Comparison of ENCODE assay signal across 8 cellular contexts in genomic region chr17:49779730-49780220, GRCh38. TPM values are rescaled to one million over a fixed set of nuclear protein-coding genes. Genes with fewer than 3 reads are reported as not detected.
DNase-seq lines count a peak whose midpoint lies in the region; ATAC-seq, FAIRE-seq and TF ChIP-seq lines count a peak whose summit lies in the region.

No MANE protein-coding gene starts in this region.

- H4K20me1 ChIP-seq in astrocyte (ENCODE audit: insufficient read depth, low read length): no peaks in the 10 kb centered on the region

- no peaks in the 10 kb centered on the region for H3K27me3 Mint-ChIP-seq in astrocyte (ENCODE audit: low read depth, unreplicated experiment)

- no peak overlapping the region for H2AFZ ChIP-seq in astrocyte (ENCODE audit: low read depth, low read length)

- H3K4me1 ChIP-seq in astrocyte (ENCODE audit: insufficient read depth, low read length): peaks cover 7% of the 10 kb centered on the region
- H3K4me1 ChIP-seq in suprapubic skin: peaks cover 40% of the 10 kb centered on the region

- peak; percentile 76 to 81 for DNase-seq in AML-193 (lab: John Stamatoyannopoulos, UW)
- DNase-seq in GM10266 (ENCODE audit: extremely low spot score): peak; percentile 34
- DNase-seq in NCI-H460 (ENCODE audit: extremely low read depth, low read depth): peak; percentile 41
- peak; percentile 98 for DNase-seq in astrocyte (ENCODE audit: low read depth)
- DNase-seq in kidney epithelial cell (ENCODE audit: low read depth): peak; percentile 18
- no peak for DNase-seq in suprapubic skin (ENCODE audit: low spot score in 2 of 2)
- no peak for DNase-seq in cortex of kidney (lab: John Stamatoyannopoulos, UW)

- H3K36me3 ChIP-seq in astrocyte (ENCODE audit: insufficient read depth, low read length) (no peaks in the 10 kb centered on the region), kidney epithelial cell (ENCODE audit: control insufficient read depth, insufficient read depth, low read length) (no peaks in the 10 kb centered on the region), suprapubic skin (no peaks in the 10 kb centered on the region)

- ATAC-seq in GM18511 (IDR thresholded peaks at IDR 0.05; ENCODE audit: unreplicated experiment): no peak

- TF ChIP-seq POLR2A in suprapubic skin (IDR thresholded peaks at IDR 0.05): no peak

- no peaks in the 10 kb centered on the region for H3K36me3 Mint-ChIP-seq in astrocyte (ENCODE audit: low read depth, unreplicated experiment)

- no peak overlapping the region for H3K9ac ChIP-seq in astrocyte (ENCODE audit: low read length)

- no peak for TF ChIP-seq EP300 in suprapubic skin (IDR thresholded peaks at IDR 0.05)

- H3K79me2 ChIP-seq in astrocyte (ENCODE audit: insufficient read depth, low read length): no peaks in the 10 kb centered on the region

- H3K27ac ChIP-seq in astrocyte (ENCODE audit: low read depth, low read length) (no peak overlapping the region), suprapubic skin (no peak overlapping the region)

- H3K4me2 ChIP-seq in astrocyte (ENCODE audit: low read length): peak overlapping the region; percentile 27

- peak; percentile 61 for TF ChIP-seq CTCF in GM10266 (IDR thresholded peaks at IDR 0.05; ENCODE audit: control insufficient read depth, insufficient read depth, low read depth, missing control alignments)
- peak; percentile 70 for TF ChIP-seq CTCF in astrocyte (IDR thresholded peaks at IDR 0.05; ENCODE audit: insufficient read depth, low read depth, low read length)
- TF ChIP-seq CTCF in kidney epithelial cell (IDR thresholded peaks at IDR 0.05; ENCODE audit: insufficient read depth, low read length, poor library complexity, severe bottlenecking): peak; percentile 68
- TF ChIP-seq CTCF in suprapubic skin (IDR thresholded peaks at IDR 0.05): peak; percentile 23 to 57

- H3K9me3 Mint-ChIP-seq in astrocyte (ENCODE audit: unreplicated experiment): no peaks in the 10 kb centered on the region

- peaks cover 4% of the 10 kb centered on the region for H3K4me1 Mint-ChIP-seq in astrocyte (ENCODE audit: low read depth, unreplicated experiment)

- H3K9me3 ChIP-seq in astrocyte (ENCODE audit: insufficient read depth, low read depth, low read length) (no peaks in the 10 kb centered on the region), suprapubic skin (no peaks in the 10 kb centered on the region)

- FAIRE-seq in astrocyte (lab: Jason Lieb, UNC): peak; percentile 81

- H3K4me3 ChIP-seq in astrocyte (ENCODE audit: insufficient read depth, low read depth, low read length): no peak overlapping the region
- H3K4me3 ChIP-seq in kidney epithelial cell (ENCODE audit: low read depth, low read length): no peak overlapping the region
- H3K4me3 ChIP-seq in suprapubic skin: no peak overlapping the region

- H3K27ac Mint-ChIP-seq in astrocyte (ENCODE audit: unreplicated experiment): no peak overlapping the region

- H3K27me3 ChIP-seq in astrocyte (ENCODE audit: insufficient read depth, low read length): no peaks in the 10 kb centered on the region
- no peaks in the 10 kb centered on the region for H3K27me3 ChIP-seq in kidney epithelial cell (ENCODE audit: control insufficient read depth, insufficient read depth, low read length)
- no peaks in the 10 kb centered on the region for H3K27me3 ChIP-seq in suprapubic skin

- H3K4me3 Mint-ChIP-seq in astrocyte (ENCODE audit: unreplicated experiment): no peak overlapping the region

- WGBS in suprapubic skin: 25% methylated on average over 2 of the region's 2 CpGs

RNA-seq across cellular contexts. Expression of gene KAT7, which starts 8.7 kb away (rescaled TPM):
- 31.2 and 36.5 TPM in 2 replicates for total RNA-seq in NCI-H460 (2014; rRNA removed; shearing (Covaris generic))
- 14.0 and 15.0 TPM in 2 replicates for polyA plus RNA-seq in NCI-H460 (2014; cell fraction: nucleus; rRNA removed)
- total RNA-seq in astrocyte (40.8 and 42.0 TPM in 2 replicates), kidney epithelial cell (30.5 TPM in 2 replicates), suprapubic skin (10 to 100 TPM; 37.1 to 71.4 (median 52.2) TPM)

RNA-seq across cellular contexts. Expression of gene FAM117A, which starts 15.8 kb away (rescaled TPM):
- total RNA-seq in NCI-H460 (2014; rRNA removed; shearing (Covaris generic)): 0.42 and 1.7 TPM in 2 replicates
- 0.19 TPM in 1 of 2 replicates, not detected in the other for polyA plus RNA-seq in NCI-H460 (2014; cell fraction: nucleus; rRNA removed)
- 5.4 and 8.0 TPM in 2 replicates for total RNA-seq in astrocyte
- total RNA-seq in kidney epithelial cell: 10.5 and 12.3 TPM in 2 replicates
- total RNA-seq in suprapubic skin: 10 to 100 TPM; 24.2 to 47.3 (median 28.7) TPM

Comparison
In these comparisons a context has a peak if more than half of its experiments do, and no peak if none do; other contexts are left out.
1. DNase-seq: peak in AML-193 (2 of 2), GM10266 (single experiment), NCI-H460 (single experiment), astrocyte (single experiment) and kidney epithelial cell (single experiment); none in suprapubic skin (0 of 2) and cortex of kidney (single experiment).
2. Peak in every context shown above with its lines, with median percentiles within 50 percentile points of each other: CTCF ChIP-seq.